ENCODE assay signal across 8 cellular contexts in the genomic region with DNA sequence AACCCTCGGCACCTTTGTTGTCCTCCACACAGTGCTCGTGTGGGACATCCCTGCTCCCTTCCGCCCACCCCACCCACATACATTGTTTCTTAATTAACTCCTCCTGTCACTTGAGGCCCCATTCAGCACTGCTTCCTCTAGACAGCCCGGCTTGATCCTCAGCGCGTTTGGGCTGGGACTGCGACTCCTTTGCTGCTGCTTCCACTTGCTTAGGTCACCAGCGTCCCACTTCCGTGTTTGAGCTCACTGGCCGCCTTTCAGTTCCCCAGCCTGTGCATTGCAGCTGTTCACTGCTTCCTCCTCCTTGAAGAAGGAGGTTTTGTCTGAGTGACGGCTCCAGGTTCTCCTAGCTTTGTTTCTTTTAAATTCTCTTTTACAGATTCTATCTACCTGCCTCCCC. TPM values are rescaled to one million over a fixed set of nuclear protein-coding genes. Genes with fewer than 3 reads are reported as not detected.
DNase-seq lines count a peak whose midpoint lies in the region; ATAC-seq and TF ChIP-seq lines count a peak whose summit lies in the region.

No MANE protein-coding gene starts in this region.

- peaks cover 25% of the 10 kb centered on the region; the same call in 1 of the 2 replicates for H3K36me3 ChIP-seq in SK-N-MC (ENCODE audit: insufficient read depth, low read length)

- 0 out of 2 replicates have a peak overlapping the region, but pooled peaks have one; percentile 2 for H3K27ac ChIP-seq in SK-N-MC

- peak overlapping the region; percentile 5; the same call in 1 of the 2 replicates for H3K4me3 ChIP-seq in GM12864 (ENCODE audit: low read depth, low read length)
- no peak overlapping the region for H3K4me3 ChIP-seq in SK-N-MC

- peak; percentile 80 for DNase-seq in GM12864 (ENCODE audit: low read depth)
- DNase-seq in SK-N-MC (ENCODE audit: low read depth, low spot score): no peak
- DNase-seq in activated naive CD8-positive, alpha-beta T cell treated with anti-CD3 and anti-CD28 coated beads for 36 hours: peak; percentile 64
- DNase-seq in left colon: peak; percentile 82 to 85
- peak; percentile 12 to 26 (median 13) for DNase-seq in stimulated activated CD4-positive, alpha-beta T cell treated with anti-CD3 and anti-CD28 coated beads, TNF-alpha, amount 100 ng/mL, for 1 hour (ENCODE audit: low read depth in 3 of 3, low spot score in 1 of 3)
- no peak for DNase-seq in NCI-H2196 (lab: John Stamatoyannopoulos, UW; ENCODE audit: unreplicated experiment)
- no peak for DNase-seq in DMS153 treated with DMSO at 0.1 percent for 48 hours (lab: John Stamatoyannopoulos, UW; ENCODE audit: unreplicated experiment)

- no peak overlapping the region for H3K9ac ChIP-seq in SK-N-MC (ENCODE audit: insufficient read length)

- peak overlapping the region; percentile 76 for H3K27ac Mint-ChIP-seq in activated naive CD8-positive, alpha-beta T cell treated with anti-CD3 and anti-CD28 coated beads for 36 hours

- H3K4me1 Mint-ChIP-seq in activated naive CD8-positive, alpha-beta T cell treated with anti-CD3 and anti-CD28 coated beads for 36 hours: peaks cover 77% of the 10 kb centered on the region

- H3K36me3 Mint-ChIP-seq in activated naive CD8-positive, alpha-beta T cell treated with anti-CD3 and anti-CD28 coated beads for 36 hours: peaks cover 28% of the 10 kb centered on the region

- no peak for TF ChIP-seq CTCF in GM12864 (IDR thresholded peaks at IDR 0.05; ENCODE audit: low read depth, low read length, missing control alignments)

- no peaks in the 10 kb centered on the region for H3K9me3 ChIP-seq in SK-N-MC (ENCODE audit: low read depth, low read length)

- intact Hi-C loops in left colon (cut with DNase I, micrococcal nuclease): no loop called here

- peak; percentile 75 for ATAC-seq in HG02759 (IDR thresholded peaks at IDR 0.05; ENCODE audit: unreplicated experiment)
- peak; percentile 89 for ATAC-seq in left colon

- H3K27me3 Mint-ChIP-seq in activated naive CD8-positive, alpha-beta T cell treated with anti-CD3 and anti-CD28 coated beads for 36 hours: no peaks in the 10 kb centered on the region

- H3K4me3 Mint-ChIP-seq in activated naive CD8-positive, alpha-beta T cell treated with anti-CD3 and anti-CD28 coated beads for 36 hours: peak overlapping the region; percentile 68

- no peaks in the 10 kb centered on the region for H3K9me3 Mint-ChIP-seq in activated naive CD8-positive, alpha-beta T cell treated with anti-CD3 and anti-CD28 coated beads for 36 hours

RNA-seq across cellular contexts. Expression of gene RNF4, which starts 16.1 kb away (rescaled TPM):
- 10 to 100 TPM; 93.3 to 94.5 TPM for total RNA-seq in activated naive CD8-positive, alpha-beta T cell treated with anti-CD3 and anti-CD28 coated beads for 36 hours
- 10 to 100 TPM; 45.6 to 47.4 TPM for total RNA-seq in left colon

RNA-seq across cellular contexts. Expression of gene FAM193A, which starts 51.5 kb away (rescaled TPM):
- total RNA-seq in activated naive CD8-positive, alpha-beta T cell treated with anti-CD3 and anti-CD28 coated beads for 36 hours: 10 to 100 TPM; 18.9 TPM
- total RNA-seq in left colon: 10 to 100 TPM; 22.8 to 23.7 TPM

Comparison
In these comparisons a context has a peak if more than half of its experiments do, and no peak if none do; other contexts are left out.
1. DNase-seq: peak in GM12864 (single experiment), activated naive CD8-positive, alpha-beta T cell treated with anti-CD3 and anti-CD28 coated beads for 36 hours (single experiment), left colon (2 of 2) and stimulated activated CD4-positive, alpha-beta T cell treated with anti-CD3 and anti-CD28 coated beads, TNF-alpha, amount 100 ng/mL, for 1 hour (3 of 3); none in SK-N-MC (single experiment), NCI-H2196 (single experiment) and DMS153 treated with DMSO at 0.1 percent for 48 hours (single experiment).